Comparison of ENCODE assay signal across 21 cellular contexts in genomic region chr17:20966869-20967268, GRCh38.
DNase-seq lines count a peak whose midpoint lies in the region; ATAC-seq and TF ChIP-seq lines count a peak whose summit lies in the region.
"Had no signal": no experiment of that assay in that cellular context is flagged by ENCODE, and none has a peak within 500 bp of the region (broad histone marks: within the 10 kb centered on the region; RNA-seq: fewer than 3 reads in every experiment).

No MANE protein-coding gene starts in this region.

- ATAC-seq in GM21619 (IDR thresholded peaks at IDR 0.05; ENCODE audit: unreplicated experiment) (peak; percentile 55), activated B cell treated with CpG ODN at 0.5 μM for 24 hours (ENCODE audit: low read depth) (peak; percentile 43), HG03354 (IDR thresholded peaks at IDR 0.05; ENCODE audit: poor library complexity, severe bottlenecking, unreplicated experiment) (no peak), right lobe of liver (no peak), HG02973 (IDR thresholded peaks at IDR 0.05; ENCODE audit: unreplicated experiment) (no peak)
- ATAC-seq in stimulated activated naive CD8-positive, alpha-beta T cell treated with anti-CD3 and anti-CD28 coated beads, Interleukin-15, Interleukin-2, amounts not matched to agents 100 U/mL and 50 U/mL, for 24 hours: peak; percentile 14

- H3K27ac Mint-ChIP-seq in activated B cell treated with CpG ODN at 0.5 μM for 24 hours: peak overlapping the region; percentile 19
- H3K27ac Mint-ChIP-seq: natural killer cell treated with Interleukin-12 subunit alpha and Interleukin-12 subunit beta and Interleukin-15 and Interleukin-18, amount 100 ng/mL, for 72 hours had no signal

- H3K4me1 ChIP-seq in right lobe of liver: no peaks in the 10 kb centered on the region

- H3K9me3 Mint-ChIP-seq in activated B cell treated with CpG ODN at 0.5 μM for 24 hours: no peaks in the 10 kb centered on the region
- H3K9me3 Mint-ChIP-seq: natural killer cell treated with Interleukin-12 subunit alpha and Interleukin-12 subunit beta and Interleukin-15 and Interleukin-18, amount 100 ng/mL, for 72 hours had no signal

- no peak overlapping the region for H3K4me3 Mint-ChIP-seq in activated B cell treated with CpG ODN at 0.5 μM for 24 hours
- H3K4me3 Mint-ChIP-seq: natural killer cell treated with Interleukin-12 subunit alpha and Interleukin-12 subunit beta and Interleukin-15 and Interleukin-18, amount 100 ng/mL, for 72 hours had no signal

- no peaks in the 10 kb centered on the region for H3K9me3 ChIP-seq in right lobe of liver

- intact Hi-C loops in activated B cell treated with CpG ODN at 0.5 μM for 24 hours (cut with micrococcal nuclease) (no loop called here), right lobe of liver (cut with DNase I) (no loop called here)

- no peaks in the 10 kb centered on the region for H3K36me3 ChIP-seq in right lobe of liver

- no peaks in the 10 kb centered on the region for H3K36me3 Mint-ChIP-seq in activated B cell treated with CpG ODN at 0.5 μM for 24 hours (ENCODE audit: low read depth)
- H3K36me3 Mint-ChIP-seq: natural killer cell treated with Interleukin-12 subunit alpha and Interleukin-12 subunit beta and Interleukin-15 and Interleukin-18, amount 100 ng/mL, for 72 hours had no signal

- H3K4me3 ChIP-seq in right lobe of liver: no peak overlapping the region
- H3K4me3 ChIP-seq: coronary artery, SK-N-MC, skin epidermis had no signal

- 5% methylated on average over 2 of the region's 2 CpGs for WGBS in right lobe of liver (ENCODE audit: insufficient coverage, low coverage, low lambda C conversion rate, missing lambda C conversion rate)

- H3K27me3 Mint-ChIP-seq in activated B cell treated with CpG ODN at 0.5 μM for 24 hours: peaks cover 5% of the 10 kb centered on the region

- TF ChIP-seq POLR2A in right lobe of liver (IDR thresholded peaks at IDR 0.05): no peak

- no peak overlapping the region for H3K27ac ChIP-seq in right lobe of liver
- H3K27ac ChIP-seq: 22Rv1, coronary artery, SK-N-MC, skin epidermis had no signal

- peak; percentile 22 for DNase-seq in NCI-H146 (lab: John Stamatoyannopoulos, UW)
- no peak for DNase-seq in NCI-H146 treated with DMSO at 0.1 percent for 48 hours (lab: John Stamatoyannopoulos, UW; ENCODE audit: unreplicated experiment)
- DNase-seq in activated B cell treated with CpG ODN at 0.5 μM for 24 hours: no peak
- DNase-seq in stimulated activated naive CD8-positive, alpha-beta T cell treated with anti-CD3 and anti-CD28 coated beads, Interleukin-15, Interleukin-2, amounts not matched to agents 100 U/mL and 50 U/mL, for 24 hours: no peak
- DNase-seq in right lobe of liver: no peak
- DNase-seq: activated CD4-positive, alpha-beta T cell treated with anti-CD3 and anti-CD28 coated beads for 4 hours; activated naive CD4-positive, alpha-beta T cell treated with anti-CD3 and anti-CD28 coated beads, Interleukin-2, amount 50 U/mL, for 16 hours; GDM1; hippocampal formation; islet precursor cell; mammary epithelial cell; stimulated activated CD4-positive, alpha-beta T cell treated with anti-CD3 and anti-CD28 coated beads, Interleukin-4, amount 100 ng/mL, for 1 hour; substantia nigra had no signal

- POLR2A ChIA-PET in activated B cell treated with CpG ODN at 0.5 μM for 24 hours (lab: Charles Lee): no interaction called here

- TF ChIP-seq CTCF in activated B cell treated with CpG ODN at 0.5 μM for 24 hours (IDR thresholded peaks at IDR 0.05): no peak
- no peak for TF ChIP-seq CTCF in right lobe of liver (IDR thresholded peaks at IDR 0.05)

- no peaks in the 10 kb centered on the region for H3K27me3 ChIP-seq in right lobe of liver

- CTCF ChIA-PET in activated B cell treated with CpG ODN at 0.5 μM for 24 hours (lab: Charles Lee): no interaction called here

- peaks cover 58% of the 10 kb centered on the region for H3K4me1 Mint-ChIP-seq in activated B cell treated with CpG ODN at 0.5 μM for 24 hours

Comparison
In these comparisons a context has a peak if more than half of its experiments do, and no peak if none do; other contexts are left out.
1. ATAC-seq: peak in GM21619 (single experiment), activated B cell treated with CpG ODN at 0.5 μM for 24 hours (single experiment) and stimulated activated naive CD8-positive, alpha-beta T cell treated with anti-CD3 and anti-CD28 coated beads, Interleukin-15, Interleukin-2, amounts not matched to agents 100 U/mL and 50 U/mL, for 24 hours (single experiment); none in HG03354 (single experiment), right lobe of liver (0 of 4) and HG02973 (single experiment).